Comparison of ENCODE assay signal across 9 cellular contexts in the genomic region with DNA sequence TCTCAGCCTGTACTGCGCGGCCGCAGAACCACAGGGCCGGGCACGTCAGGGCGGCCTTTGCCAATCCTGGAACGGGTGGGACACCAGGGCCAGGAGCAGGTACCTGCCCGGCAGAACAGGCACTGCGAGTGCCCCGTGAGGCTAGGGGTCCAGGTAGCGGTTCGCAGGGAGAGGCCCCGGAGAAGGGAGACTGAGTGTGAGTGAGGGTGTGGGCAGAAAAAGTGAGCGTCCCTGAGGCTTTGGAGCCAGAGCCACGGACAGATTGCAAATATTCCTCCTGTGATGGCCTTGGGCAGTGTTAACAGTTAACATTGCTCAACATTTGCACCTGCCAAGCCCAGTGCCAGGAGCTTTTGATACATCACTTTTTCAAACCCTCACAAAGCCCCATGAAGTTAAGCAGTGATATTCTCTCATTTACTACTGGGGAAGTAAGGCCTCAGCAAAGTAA. TPM values are rescaled to one million over a fixed set of nuclear protein-coding genes. Genes with fewer than 3 reads are reported as not detected.
DNase-seq lines count a peak whose midpoint lies in the region; ATAC-seq and TF ChIP-seq lines count a peak whose summit lies in the region.
"Had no signal": no experiment of that assay in that cellular context is flagged by ENCODE, and none has a peak within 500 bp of the region (broad histone marks: within the 10 kb centered on the region; RNA-seq: fewer than 3 reads in every experiment).

No MANE protein-coding gene starts in this region.

- H3K27ac Mint-ChIP-seq in stimulated activated naive CD8-positive, alpha-beta T cell treated with anti-CD3 and anti-CD28 coated beads, Interleukin-15, Interleukin-2, amounts not matched to agents 100 ng/mL and 50 ng/mL, for 24 hours = no peak overlapping the region
- no peak overlapping the region for H3K27ac Mint-ChIP-seq in effector memory CD8-positive, alpha-beta T cell
- no peak overlapping the region for H3K27ac Mint-ChIP-seq in natural killer cell

- no peak for ATAC-seq in stimulated activated naive CD8-positive, alpha-beta T cell treated with anti-CD3 and anti-CD28 coated beads, Interleukin-15, Interleukin-2, amounts not matched to agents 100 U/mL and 50 U/mL, for 24 hours
- ATAC-seq in effector memory CD8-positive, alpha-beta T cell (replicated peaks) = no peak
- ATAC-seq in natural killer cell = no peak

- intact Hi-C loops in natural killer cell (cut with micrococcal nuclease) = no loop called here

- no peaks in the 10 kb centered on the region for H3K27me3 Mint-ChIP-seq in stimulated activated naive CD8-positive, alpha-beta T cell treated with anti-CD3 and anti-CD28 coated beads, Interleukin-15, Interleukin-2, amounts not matched to agents 100 ng/mL and 50 ng/mL, for 24 hours
- no peaks in the 10 kb centered on the region for H3K27me3 Mint-ChIP-seq in effector memory CD8-positive, alpha-beta T cell
- H3K27me3 Mint-ChIP-seq in natural killer cell (ENCODE audit: low read depth in 2 of 2) = peaks cover 0 to 17% of the 10 kb centered on the region in 2 donors

- DNase-seq in stimulated activated naive CD8-positive, alpha-beta T cell treated with anti-CD3 and anti-CD28 coated beads, Interleukin-15, Interleukin-2, amounts not matched to agents 100 U/mL and 50 U/mL, for 24 hours = no peak
- DNase-seq in effector memory CD8-positive, alpha-beta T cell = no peak
- DNase-seq in natural killer cell = no peak
- DNase-seq in medulla oblongata (ENCODE audit: extremely low spot score) = no peak
- DNase-seq in Ammon's horn (ENCODE audit: low spot score) = no peak
- DNase-seq in stimulated activated CD4-positive, alpha-beta T cell treated with anti-CD3 and anti-CD28 coated beads, Interleukin-4, amount 100 ng/mL, for 4 hours = no peak
- no peak for DNase-seq in SW480 (ENCODE audit: low spot score)

- peaks cover 9% of the 10 kb centered on the region for H3K4me1 Mint-ChIP-seq in stimulated activated naive CD8-positive, alpha-beta T cell treated with anti-CD3 and anti-CD28 coated beads, Interleukin-15, Interleukin-2, amounts not matched to agents 100 ng/mL and 50 ng/mL, for 24 hours (ENCODE audit: low read depth)
- peaks cover 0 to 11% of the 10 kb centered on the region in 2 donors for H3K4me1 Mint-ChIP-seq in effector memory CD8-positive, alpha-beta T cell (ENCODE audit: low read depth in 2 of 2)
- H3K4me1 Mint-ChIP-seq in natural killer cell = peaks cover 12 to 13% of the 10 kb centered on the region in 2 donors

- peaks cover 11% of the 10 kb centered on the region for H3K36me3 Mint-ChIP-seq in stimulated activated naive CD8-positive, alpha-beta T cell treated with anti-CD3 and anti-CD28 coated beads, Interleukin-15, Interleukin-2, amounts not matched to agents 100 ng/mL and 50 ng/mL, for 24 hours (ENCODE audit: low read depth)
- H3K36me3 Mint-ChIP-seq in effector memory CD8-positive, alpha-beta T cell (ENCODE audit: insufficient read depth) = peaks cover 8% of the 10 kb centered on the region
- no peaks in the 10 kb centered on the region for H3K36me3 Mint-ChIP-seq in natural killer cell

- H3K9me3 Mint-ChIP-seq in stimulated activated naive CD8-positive, alpha-beta T cell treated with anti-CD3 and anti-CD28 coated beads, Interleukin-15, Interleukin-2, amounts not matched to agents 100 ng/mL and 50 ng/mL, for 24 hours = no peaks in the 10 kb centered on the region
- H3K9me3 Mint-ChIP-seq in effector memory CD8-positive, alpha-beta T cell = no peaks in the 10 kb centered on the region
- H3K9me3 Mint-ChIP-seq in natural killer cell = no peaks in the 10 kb centered on the region

- TF ChIP-seq CTCF in natural killer cell (IDR thresholded peaks at IDR 0.05) = no peak

- peak overlapping the region; percentile 32 for H3K4me3 Mint-ChIP-seq in stimulated activated naive CD8-positive, alpha-beta T cell treated with anti-CD3 and anti-CD28 coated beads, Interleukin-15, Interleukin-2, amounts not matched to agents 100 ng/mL and 50 ng/mL, for 24 hours
- peak overlapping the region; percentile 63 to 85 for H3K4me3 Mint-ChIP-seq in effector memory CD8-positive, alpha-beta T cell
- peak overlapping the region; percentile 87 for H3K4me3 Mint-ChIP-seq in natural killer cell

RNA-seq across cellular contexts. Expression of a gene that starts 0.5 kb away (rescaled TPM):
- 1 to 10 TPM; 2.0 to 2.8 (median 2.6) TPM for total RNA-seq in natural killer cell

RNA-seq across cellular contexts. Expression of a gene that starts 17.9 kb away (rescaled TPM):
- 10 to 100 TPM in 1 of 3 donors, 1 to 10 TPM in 2; 8.2 to 13.6 (median 9.9) TPM for total RNA-seq in natural killer cell

RNA-seq across cellular contexts. Expression of a gene that starts 23.3 kb away (rescaled TPM):
- 10 to 100 TPM; 30.5 to 49.1 (median 40.1) TPM for total RNA-seq in natural killer cell

RNA-seq across cellular contexts. Expression of a gene that starts 31.8 kb away (rescaled TPM):
- 10 to 100 TPM; 52.4 to 71.2 (median 59.8) TPM for total RNA-seq in natural killer cell

RNA-seq across cellular contexts. Expression of a gene that starts 45.2 kb away (rescaled TPM):
- 1 to 10 TPM in 2 of 3 donors, not detected in 1; 3.7 to 4.7 TPM for total RNA-seq in natural killer cell
- total RNA-seq: G401 had no signal

Comparison
In these comparisons a context has a peak if more than half of its experiments do, and no peak if none do; other contexts are left out.
1. H3K4me3 Mint-ChIP-seq: peak in every context shown above with its lines; median percentile 87 in natural killer cell; 74 in effector memory CD8-positive, alpha-beta T cell; 32 in stimulated activated naive CD8-positive, alpha-beta T cell treated with anti-CD3 and anti-CD28 coated beads, Interleukin-15, Interleukin-2, amounts not matched to agents 100 ng/mL and 50 ng/mL, for 24 hours.